In the genomic region with DNA sequence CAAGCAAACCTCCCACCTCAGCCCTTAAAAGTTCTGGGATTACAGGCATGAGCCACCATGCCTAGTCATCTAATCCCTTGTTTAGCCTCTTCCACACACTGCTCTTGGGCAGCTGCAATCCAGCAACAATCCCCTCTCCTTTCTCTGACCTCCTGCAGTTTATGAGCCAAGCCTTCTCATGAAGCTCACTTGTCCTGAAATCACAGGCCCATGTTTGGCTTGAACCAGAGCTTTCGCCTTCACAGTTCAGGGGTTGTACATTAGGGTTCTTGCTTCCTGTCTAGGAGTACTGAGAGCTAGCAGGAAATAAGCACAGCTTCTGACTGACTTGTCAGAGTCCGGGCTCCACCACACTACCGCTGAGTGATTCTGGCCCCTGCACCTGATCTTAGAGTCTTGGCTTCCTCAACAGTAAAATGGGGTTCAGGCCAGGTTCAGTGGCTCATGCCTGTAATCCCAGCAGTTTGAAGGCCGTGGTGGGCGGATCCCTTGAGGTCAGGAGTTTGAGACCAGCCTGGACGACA, we compare ENCODE assay signal across 8 cellular contexts. TPM values are rescaled to one million over a fixed set of nuclear protein-coding genes. Genes with fewer than 3 reads are reported as not detected.
DNase-seq lines count a peak whose midpoint lies in the region; ATAC-seq and TF ChIP-seq lines count a peak whose summit lies in the region.

No MANE protein-coding gene starts in this region.

- peak overlapping the region; percentile 42 for H3K27ac ChIP-seq in CD4-positive, alpha-beta T cell (ENCODE audit: low read depth, low read length)

- peaks cover 12% of the 10 kb centered on the region for H3K4me1 Mint-ChIP-seq in CD4-positive, alpha-beta T cell (ENCODE audit: low read depth)
- peaks cover 10% of the 10 kb centered on the region for H3K4me1 Mint-ChIP-seq in activated naive CD8-positive, alpha-beta T cell treated with anti-CD3 and anti-CD28 coated beads, Interleukin-2, amount 10 ng/mL, durations not matched to agents 7 days and 5 days

- POLR2A ChIA-PET in CD4-positive, alpha-beta T cell (lab: Charles Lee): interaction anchor here (0.6 to 2.4 kb wide), 22 partner anchors 8 to 209 kb away, joined by 3 to 9 read pairs (median 4); a partner anchor contains a TSS
- POLR2A ChIA-PET in activated naive CD8-positive, alpha-beta T cell treated with anti-CD3 and anti-CD28 coated beads, Interleukin-2, amount 10 ng/mL, durations not matched to agents 7 days and 5 days (lab: Charles Lee): interaction anchor here (0.5 to 2.2 kb wide), 15 partner anchors 10 to 1909 kb away, joined by 3 to 28 read pairs (median 4); a partner anchor contains a TSS

- CTCF ChIA-PET in CD4-positive, alpha-beta T cell (lab: Charles Lee): interaction anchor here (0.8 to 1.5 kb wide), 2 partner anchors 31 to 107 kb away, joined by 4 to 5 read pairs; a partner anchor contains a TSS

- no peaks in the 10 kb centered on the region for H3K27me3 Mint-ChIP-seq in CD4-positive, alpha-beta T cell
- H3K27me3 Mint-ChIP-seq in activated naive CD8-positive, alpha-beta T cell treated with anti-CD3 and anti-CD28 coated beads, Interleukin-2, amount 10 ng/mL, durations not matched to agents 7 days and 5 days: no peaks in the 10 kb centered on the region

- DNase-seq in CD4-positive, alpha-beta T cell: peak in 9 of 10 experiments; percentile 11 to 42 (median 31)
- DNase-seq in activated naive CD8-positive, alpha-beta T cell treated with anti-CD3 and anti-CD28 coated beads, Interleukin-2, amount 10 ng/mL, durations not matched to agents 7 days and 5 days: peak; percentile 58
- DNase-seq in posterior vena cava (ENCODE audit: low spot score) (no peak), NCI-H1417 treated with DMSO at 0.1 percent for 48 hours (lab: John Stamatoyannopoulos, UW) (no peak), HCEC 1CT (no peak), NCI-H1092 treated with DMSO at 0.1 percent for 48 hours (lab: John Stamatoyannopoulos, UW) (no peak)

- H3K27ac Mint-ChIP-seq in CD4-positive, alpha-beta T cell: peak overlapping the region; percentile 81
- peak overlapping the region; percentile 100 for H3K27ac Mint-ChIP-seq in activated naive CD8-positive, alpha-beta T cell treated with anti-CD3 and anti-CD28 coated beads, Interleukin-2, amount 10 ng/mL, durations not matched to agents 7 days and 5 days

- no peaks in the 10 kb centered on the region for H3K9me3 Mint-ChIP-seq in CD4-positive, alpha-beta T cell
- H3K9me3 Mint-ChIP-seq in activated naive CD8-positive, alpha-beta T cell treated with anti-CD3 and anti-CD28 coated beads, Interleukin-2, amount 10 ng/mL, durations not matched to agents 7 days and 5 days: no peaks in the 10 kb centered on the region

- no peaks in the 10 kb centered on the region for H3K36me3 Mint-ChIP-seq in CD4-positive, alpha-beta T cell (ENCODE audit: low read depth)
- peaks cover 2% of the 10 kb centered on the region for H3K36me3 Mint-ChIP-seq in activated naive CD8-positive, alpha-beta T cell treated with anti-CD3 and anti-CD28 coated beads, Interleukin-2, amount 10 ng/mL, durations not matched to agents 7 days and 5 days

- peak; percentile 100 for ATAC-seq in CD4-positive, alpha-beta T cell (ENCODE audit: poor library complexity)
- ATAC-seq in GM19467 (IDR thresholded peaks at IDR 0.05; ENCODE audit: unreplicated experiment): peak; percentile 91
- peak; percentile 78 for ATAC-seq in HG03520 (IDR thresholded peaks at IDR 0.05; ENCODE audit: unreplicated experiment)
- ATAC-seq in activated naive CD8-positive, alpha-beta T cell treated with anti-CD3 and anti-CD28 coated beads, Interleukin-2, amount 10 ng/mL, durations not matched to agents 7 days and 5 days (ENCODE audit: low read depth): peak; percentile 100

- no peak for TF ChIP-seq CTCF in CD4-positive, alpha-beta T cell (IDR thresholded peaks at IDR 0.05)

- intact Hi-C loops in CD4-positive, alpha-beta T cell (cut with DNase I, micrococcal nuclease): loop anchor here in 1 of 2 experiments (1.0 kb wide), 1 partner anchor 45 kb away; no protein-coding TSS in a partner anchor
- intact Hi-C loops in posterior vena cava (cut with DNase I): no loop called here

- H3K9me3 ChIP-seq in CD4-positive, alpha-beta T cell (ENCODE audit: control insufficient read depth, low read length): no peaks in the 10 kb centered on the region

- H3K4me3 Mint-ChIP-seq in CD4-positive, alpha-beta T cell: no peak overlapping the region
- peak overlapping the region; percentile 80 for H3K4me3 Mint-ChIP-seq in activated naive CD8-positive, alpha-beta T cell treated with anti-CD3 and anti-CD28 coated beads, Interleukin-2, amount 10 ng/mL, durations not matched to agents 7 days and 5 days

- H3K27me3 ChIP-seq in CD4-positive, alpha-beta T cell (ENCODE audit: control insufficient read depth, insufficient read depth, low read length): no peaks in the 10 kb centered on the region

RNA-seq across cellular contexts. Expression of a gene that starts 16.3 kb away (rescaled TPM):
- total RNA-seq in CD4-positive, alpha-beta T cell: 10 to 100 TPM; 15.6 to 16.8 TPM
- total RNA-seq in activated naive CD8-positive, alpha-beta T cell treated with anti-CD3 and anti-CD28 coated beads, Interleukin-2, amount 10 ng/mL, durations not matched to agents 7 days and 5 days: 10 to 100 TPM; 34.3 to 37.6 TPM
- 10 to 100 TPM; 22.6 to 24.4 TPM for total RNA-seq in posterior vena cava

RNA-seq across cellular contexts. Expression of a gene that starts 26.4 kb away (rescaled TPM):
- 10 to 100 TPM; 79.7 to 85.1 TPM for total RNA-seq in CD4-positive, alpha-beta T cell
- total RNA-seq in activated naive CD8-positive, alpha-beta T cell treated with anti-CD3 and anti-CD28 coated beads, Interleukin-2, amount 10 ng/mL, durations not matched to agents 7 days and 5 days: 100 to 1,000 TPM; 195 to 216 TPM
- total RNA-seq in posterior vena cava: 100 to 1,000 TPM in 1 of 2 donors, 10 to 100 TPM in 1; 99.0 to 101 TPM

RNA-seq across cellular contexts. Expression of a gene that starts 28.5 kb away (rescaled TPM):
- 10 to 100 TPM; 17.3 to 17.5 TPM for total RNA-seq in CD4-positive, alpha-beta T cell
- 10 to 100 TPM; 17.0 to 21.2 TPM for total RNA-seq in activated naive CD8-positive, alpha-beta T cell treated with anti-CD3 and anti-CD28 coated beads, Interleukin-2, amount 10 ng/mL, durations not matched to agents 7 days and 5 days
- total RNA-seq in posterior vena cava: 10 to 100 TPM; 13.8 to 19.2 TPM

RNA-seq across cellular contexts. Expression of a gene that starts 31.8 kb away (rescaled TPM):
- 10 to 100 TPM; 33.5 to 34.3 TPM for total RNA-seq in CD4-positive, alpha-beta T cell
- total RNA-seq in activated naive CD8-positive, alpha-beta T cell treated with anti-CD3 and anti-CD28 coated beads, Interleukin-2, amount 10 ng/mL, durations not matched to agents 7 days and 5 days: 10 to 100 TPM; 31.6 to 32.0 TPM
- 1 to 10 TPM; 3.7 to 4.0 TPM for total RNA-seq in posterior vena cava

Comparison
In these comparisons a context has a peak if more than half of its experiments do, and no peak if none do; other contexts are left out.
1. DNase-seq: peak in CD4-positive, alpha-beta T cell (9 of 10) and activated naive CD8-positive, alpha-beta T cell treated with anti-CD3 and anti-CD28 coated beads, Interleukin-2, amount 10 ng/mL, durations not matched to agents 7 days and 5 days (single experiment); none in posterior vena cava (single experiment), NCI-H1417 treated with DMSO at 0.1 percent for 48 hours (single experiment), HCEC 1CT (single experiment) and NCI-H1092 treated with DMSO at 0.1 percent for 48 hours (single experiment).
2. Peak in every context shown above with its lines, with median percentiles within 50 percentile points of each other: ATAC-seq.